ENCODE assay signal across 11 cellular contexts in the genomic region with DNA sequence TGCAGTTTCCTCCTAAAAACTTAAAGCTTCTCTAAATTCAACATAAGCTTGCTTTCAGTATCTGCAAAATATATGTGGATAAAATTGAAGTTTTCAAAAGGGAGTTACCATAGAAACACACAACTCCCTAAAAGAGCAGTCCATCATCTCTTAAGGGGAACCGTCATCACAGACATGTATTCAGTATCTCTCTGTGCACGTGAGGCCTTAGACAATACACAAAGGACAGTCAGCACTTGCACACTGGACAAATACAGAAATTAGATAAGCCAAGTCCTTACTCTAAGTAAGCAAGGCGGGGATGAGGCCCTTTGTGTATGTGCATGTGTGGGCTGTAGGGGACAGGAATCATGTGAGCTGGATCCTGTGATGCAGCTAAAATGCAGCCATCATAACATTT.
DNase-seq lines count a peak whose midpoint lies in the region; ATAC-seq, FAIRE-seq and TF ChIP-seq lines count a peak whose summit lies in the region.
"Had no signal": no experiment of that assay in that cellular context is flagged by ENCODE, and none has a peak within 500 bp of the region (broad histone marks: within the 10 kb centered on the region; RNA-seq: fewer than 3 reads in every experiment).

No MANE protein-coding gene starts in this region.

- CTCF ChIA-PET in CD8-positive, alpha-beta T cell (lab: Charles Lee), result interaction anchor here (1.0 kb wide), 1 partner anchor 20 kb away, joined by 3 read pairs; no protein-coding TSS in a partner anchor
- CTCF ChIA-PET in K562 (lab: Yijun Ruan, JAX; ENCODE audit: low intra/inter-chr PET ratio) (no interaction called here), OCI-LY7 (lab: Charles Lee; ENCODE audit: unreplicated experiment) (no interaction called here)

- peak overlapping the region; percentile 53 for H3K4me3 Mint-ChIP-seq in CD8-positive, alpha-beta T cell
- H3K4me3 Mint-ChIP-seq in nephron progenitor cell, result no peak overlapping the region
- H3K4me3 Mint-ChIP-seq: immature natural killer cell had no signal

- in situ Hi-C loops in K562 (cut with MboI), result loop anchor here (10.0 kb wide), 1 partner anchor 1005 kb away; no protein-coding TSS in a partner anchor

- H3K4me3 ChIP-seq in CD8-positive, alpha-beta T cell (ENCODE audit: low read depth, low read length), result no peak overlapping the region
- peak overlapping the region; percentile 15 for H3K4me3 ChIP-seq in Loucy (ENCODE audit: low read length, poor library complexity, severe bottlenecking)
- no peak overlapping the region for H3K4me3 ChIP-seq in K562
- no peak overlapping the region for H3K4me3 ChIP-seq in OCI-LY7 (ENCODE audit: low read depth, low read length, poor library complexity, severe bottlenecking)

- H3K4me1 Mint-ChIP-seq in CD8-positive, alpha-beta T cell (ENCODE audit: low read depth), result peaks cover 72% of the 10 kb centered on the region
- peaks cover 32% of the 10 kb centered on the region for H3K4me1 Mint-ChIP-seq in nephron progenitor cell

- no peaks in the 10 kb centered on the region for H3K36me3 ChIP-seq in CD8-positive, alpha-beta T cell (ENCODE audit: insufficient read depth, low read length)
- H3K36me3 ChIP-seq in Loucy (ENCODE audit: insufficient read depth, low read length) (no peaks in the 10 kb centered on the region), K562 (ENCODE audit: control insufficient read depth, insufficient read depth, low read length) (no peaks in the 10 kb centered on the region), OCI-LY7 (ENCODE audit: insufficient read depth, low read length) (peaks cover 30% of the 10 kb centered on the region)

- H3K9me2 ChIP-seq in Loucy (replicated peaks; ENCODE audit: low read depth, low read length), result no peaks in the 10 kb centered on the region
- H3K9me2 ChIP-seq in OCI-LY7 (ENCODE audit: insufficient read depth, low read length), result no peaks in the 10 kb centered on the region

- TF ChIP-seq EP300 in K562 (IDR thresholded peaks at IDR 0.05; ENCODE audit: low read length), result no peak

- no peak for DNase-seq in CD8-positive, alpha-beta T cell
- DNase-seq in K562 (ENCODE audit: extremely low read depth in 1 of 4, low spot score in 3 of 4), result peak in 2 of 4 experiments; percentile 35 to 68
- no peak for DNase-seq in nephron progenitor cell
- DNase-seq in OCI-LY7 (ENCODE audit: low spot score), result no peak
- DNase-seq in D341Med (ENCODE audit: low spot score), result no peak
- DNase-seq in HTR-8/SVneo (ENCODE audit: insufficient read length, low spot score), result no peak
- DNase-seq: immature natural killer cell, NCI-H1436 treated with DMSO at 0.1 percent for 48 hours, NCI-H774 had no signal

- H3K4me2 ChIP-seq in Loucy (ENCODE audit: low read depth, low read length, poor library complexity, severe bottlenecking) (peak overlapping the region; percentile 43), K562 (ENCODE audit: insufficient read depth, low read length) (no peak overlapping the region), OCI-LY7 (ENCODE audit: low read length) (no peak overlapping the region)

- no peaks in the 10 kb centered on the region for H3K9me1 ChIP-seq in K562 (ENCODE audit: control insufficient read depth, insufficient read depth, low read length)

- BruUV-seq in K562 (replicated peaks; lab: Mats Ljungman, UMichigan), result no TSS peak
- no TSS peak for BruUV-seq in OCI-LY7 (replicated peaks; lab: Mats Ljungman, UMichigan)

- H3K36me3 Mint-ChIP-seq in CD8-positive, alpha-beta T cell, result peaks cover 4% of the 10 kb centered on the region
- no peaks in the 10 kb centered on the region for H3K36me3 Mint-ChIP-seq in nephron progenitor cell (ENCODE audit: low read depth)

- H4K20me1 ChIP-seq in Loucy (ENCODE audit: insufficient read depth, low read length, poor library complexity, severe bottlenecking) (no peaks in the 10 kb centered on the region), K562 (replicated peaks; ENCODE audit: control insufficient read depth, insufficient read depth, low read length) (no peaks in the 10 kb centered on the region), OCI-LY7 (ENCODE audit: insufficient read depth, low read length) (peaks cover 34% of the 10 kb centered on the region)

- H3K9ac ChIP-seq in Loucy (ENCODE audit: low read depth, low read length, poor library complexity, severe bottlenecking) (peak overlapping the region; percentile 15), K562 (ENCODE audit: insufficient read depth in 1 of 2, low read depth in 2 of 2, low read length in 2 of 2) (no peak overlapping the region)

- no peak for TF ChIP-seq RAD21 in K562 (CRISPR knock-in tag; conservative IDR thresholded peaks at IDR 0.05 in 1 of 2, IDR thresholded peaks at IDR 0.05 in 1 of 2)

- H3K27me3 ChIP-seq in CD8-positive, alpha-beta T cell (ENCODE audit: insufficient read depth, low read length), result no peaks in the 10 kb centered on the region
- H3K27me3 ChIP-seq in Loucy (ENCODE audit: insufficient read depth, low read length, poor library complexity, severe bottlenecking) (no peaks in the 10 kb centered on the region), K562 (ENCODE audit: control insufficient read depth in 2 of 2, insufficient read depth in 2 of 2, low read length in 2 of 2) (no peaks in the 10 kb centered on the region)

- H3K79me2 ChIP-seq in Loucy (ENCODE audit: insufficient read depth, low read length) (peaks cover 83% of the 10 kb centered on the region), K562 (ENCODE audit: control insufficient read depth, insufficient read depth, low read length) (no peaks in the 10 kb centered on the region), OCI-LY7 (ENCODE audit: insufficient read depth, low read depth, low read length) (peaks cover 88% of the 10 kb centered on the region)

- H3K9me3 Mint-ChIP-seq in CD8-positive, alpha-beta T cell, result no peaks in the 10 kb centered on the region
- H3K9me3 Mint-ChIP-seq in nephron progenitor cell, result peaks cover 4% of the 10 kb centered on the region
- H3K9me3 Mint-ChIP-seq: immature natural killer cell had no signal

- peak; percentile 69 for FAIRE-seq in K562 (lab: Jason Lieb, UNC)
- FAIRE-seq in HTR-8/SVneo (lab: Jason Lieb, UNC), result no peak
- FAIRE-seq: astrocyte had no signal

- WGBS in K562 (ENCODE audit: insufficient coverage, low coverage, missing lambda C conversion rate), result 4% methylated on average over 3 of the region's 3 CpGs

- POLR2A ChIA-PET in CD8-positive, alpha-beta T cell (lab: Charles Lee), result interaction anchor here (0.5 to 1.3 kb wide), 5 partner anchors 9 to 220 kb away, joined by 3 to 5 read pairs (median 3); no protein-coding TSS in a partner anchor
- POLR2A ChIA-PET in K562 (lab: Yijun Ruan, JAX), result interaction anchor here (1.3 kb wide), 1 partner anchor 14 kb away, joined by 5 read pairs; no protein-coding TSS in a partner anchor
- POLR2A ChIA-PET in OCI-LY7 (lab: Charles Lee), result interaction anchor here (0.5 to 2.1 kb wide), 8 partner anchors 9 to 347 kb away, joined by 3 to 10 read pairs (median 3); no protein-coding TSS in a partner anchor

- H3K9me3 ChIP-seq in CD8-positive, alpha-beta T cell (ENCODE audit: low read length), result no peaks in the 10 kb centered on the region
- H3K9me3 ChIP-seq in Loucy (ENCODE audit: insufficient read depth, low read depth, low read length) (no peaks in the 10 kb centered on the region), K562 (replicated peaks; ENCODE audit: control insufficient read depth, insufficient read depth, low read depth, low read length) (no peaks in the 10 kb centered on the region), OCI-LY7 (ENCODE audit: low read length) (no peaks in the 10 kb centered on the region)

- no peak for ATAC-seq in CD8-positive, alpha-beta T cell
- ATAC-seq in K562, result peak; percentile 79

- TF ChIP-seq CTCF in CD8-positive, alpha-beta T cell (IDR thresholded peaks at IDR 0.05), result no peak
- TF ChIP-seq CTCF in Loucy (conservative IDR thresholded peaks at IDR 0.05; ENCODE audit: low read length) (no peak), K562 (IDR thresholded peaks at IDR 0.05 in 2 of 3, conservative IDR thresholded peaks at IDR 0.05 in 1 of 3; ENCODE audit: insufficient read depth in 2 of 3, low read depth in 1 of 3, low read length in 3 of 3) (no peak), nephron progenitor cell (IDR thresholded peaks at IDR 0.05) (no peak), OCI-LY7 (conservative IDR thresholded peaks at IDR 0.05; ENCODE audit: low read length) (no peak)

- H2AFZ ChIP-seq in Loucy (ENCODE audit: low read length) (no peak overlapping the region), K562 (ENCODE audit: low read depth, low read length) (no peak overlapping the region), OCI-LY7 (ENCODE audit: low read length) (no peak overlapping the region)

- H3K27ac Mint-ChIP-seq in CD8-positive, alpha-beta T cell, result peak overlapping the region; percentile 87
- H3K27ac Mint-ChIP-seq in nephron progenitor cell, result peak overlapping the region; percentile 48
- H3K27ac Mint-ChIP-seq: immature natural killer cell had no signal

- H3K27me3 Mint-ChIP-seq in CD8-positive, alpha-beta T cell (ENCODE audit: low read depth), result no peaks in the 10 kb centered on the region
- H3K27me3 Mint-ChIP-seq in nephron progenitor cell (ENCODE audit: low read depth, poor library complexity), result peaks cover 7% of the 10 kb centered on the region

- H3K4me1 ChIP-seq in CD8-positive, alpha-beta T cell (ENCODE audit: insufficient read depth, low read length), result peaks cover 74% of the 10 kb centered on the region
- peaks cover 62% of the 10 kb centered on the region for H3K4me1 ChIP-seq in Loucy (ENCODE audit: insufficient read depth, low read length, poor library complexity, severe bottlenecking)
- peaks cover 0 to 27% of the 10 kb centered on the region in 2 experiments; a peak in 2 of 5 replicates for H3K4me1 ChIP-seq in K562 (replicated peaks in 1 of 2; ENCODE audit: control insufficient read depth in 2 of 2, insufficient read depth in 2 of 2, low read length in 2 of 2)
- H3K4me1 ChIP-seq in OCI-LY7 (ENCODE audit: insufficient read depth, low read length, poor library complexity, severe bottlenecking), result peaks cover 4% of the 10 kb centered on the region

- H3K27ac ChIP-seq in CD8-positive, alpha-beta T cell (ENCODE audit: low read depth, low read length), result no peak overlapping the region
- no peak overlapping the region for H3K27ac ChIP-seq in K562 (ENCODE audit: extremely low read depth, low read depth, low read length)
- H3K27ac ChIP-seq in OCI-LY7 (ENCODE audit: low read depth, low read length, poor library complexity, severe bottlenecking), result no peak overlapping the region

- peaks cover 3% of the 10 kb centered on the region; the same call in 1 of the 2 replicates for H3F3A ChIP-seq in Loucy (ENCODE audit: low read depth)

- no peak for TF ChIP-seq POLR2A in K562 (conservative IDR thresholded peaks at IDR 0.05)

- intact Hi-C loops in CD8-positive, alpha-beta T cell (cut with DNase I, micrococcal nuclease), result no loop called here
- intact Hi-C loops in K562 (cut with micrococcal nuclease) (no loop called here), OCI-LY7 (cut with micrococcal nuclease; ENCODE audit: unreplicated experiment) (no loop called here)

TF ChIP-seq in K562, 482 proteins besides CTCF, POLR2A, EP300 and RAD21 (continues in another document):
- no peak for TF ChIP-seq ZNF41 (CRISPR knock-in tag; conservative IDR thresholded peaks at IDR 0.05)
- TF ChIP-seq ASH1L (IDR thresholded peaks at IDR 0.05; ENCODE audit: borderline replicate concordance, low read depth, partially characterized antibody), result no peak
- 0 out of 2 replicates have a peak, but pooled peaks have one; percentile 34 for TF ChIP-seq SP1 (CRISPR knock-in tag; IDR thresholded peaks at IDR 0.05)
